In the genomic region with DNA sequence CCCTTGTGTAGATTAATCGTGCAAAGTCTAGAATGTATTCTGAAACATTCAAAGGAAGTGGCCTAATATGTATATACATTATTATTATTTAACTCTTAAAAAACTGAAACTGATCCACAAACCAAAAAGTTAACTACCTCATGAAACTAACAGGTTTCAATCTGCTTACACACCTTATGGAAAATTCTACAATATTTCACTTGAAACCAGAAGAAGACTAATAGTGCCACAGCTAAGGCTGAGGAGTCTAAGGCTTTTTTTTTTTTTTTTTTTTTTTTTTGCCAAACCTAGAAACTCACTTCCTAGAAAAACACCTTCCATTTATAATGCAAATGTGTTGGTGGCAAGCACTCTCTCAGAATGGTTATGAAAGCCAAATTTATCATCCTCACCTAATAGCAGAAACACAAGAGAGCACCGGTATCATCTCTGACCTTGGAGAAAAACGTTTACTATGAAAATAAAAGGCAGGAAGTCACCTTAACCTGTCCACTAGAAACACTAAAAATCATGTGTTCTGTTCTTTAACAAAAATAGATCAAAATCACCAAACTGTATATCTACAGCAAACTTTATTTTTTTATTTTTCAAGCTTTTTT, we compare ENCODE assay signal across 9 cellular contexts.
"Had no signal": no experiment of that assay in that cellular context is flagged by ENCODE, and none has a peak within 500 bp of the region (broad histone marks: within the 10 kb centered on the region; RNA-seq: fewer than 3 reads in every experiment).

No MANE protein-coding gene starts in this region.

- DNase-seq: GOT3, H9, HCEC 1CT, Karpas-422, KBM-7 had no signal

- ATAC-seq: HepG2 had no signal

- H3K9ac ChIP-seq: KMS-11 had no signal

- FAIRE-seq: H54, HepG2 had no signal

- H3K4me2 ChIP-seq: KMS-11 had no signal

- H3K27ac ChIP-seq: HL-60, KMS-11 had no signal
